Comparison of ENCODE assay signal across 1 cellular context in genomic region chr3:124620600-124621063, GRCh38.
TF ChIP-seq lines count a peak whose summit lies in the region.

No MANE protein-coding gene starts in this region.

TF ChIP-seq in K562, 482 proteins besides CTCF, POLR2A, EP300 and RAD21 (continued from another document and continues in another):
- no peak for TF ChIP-seq TCF15 (CRISPR knock-in tag; IDR thresholded peaks at IDR 0.05)
- TF ChIP-seq MAFF (IDR thresholded peaks at IDR 0.05; ENCODE audit: low read length) = peak; percentile 83
- no peak for TF ChIP-seq ZNF134 (CRISPR knock-in tag; conservative IDR thresholded peaks at IDR 0.05)
- TF ChIP-seq E2F3 (CRISPR knock-in tag; IDR thresholded peaks at IDR 0.05) = no peak
- TF ChIP-seq BCL6 (CRISPR knock-in tag; IDR thresholded peaks at IDR 0.05) = no peak
- no peak for TF ChIP-seq ZFPM2 (CRISPR knock-in tag; IDR thresholded peaks at IDR 0.05)
- no peak for TF ChIP-seq BRD9 (IDR thresholded peaks at IDR 0.05; ENCODE audit: low read depth, partially characterized antibody)
- TF ChIP-seq ZNF586 (CRISPR knock-in tag; conservative IDR thresholded peaks at IDR 0.05) = no peak
- TF ChIP-seq COPS2 (conservative IDR thresholded peaks at IDR 0.05) = no peak
- no peak for TF ChIP-seq NR4A1 (CRISPR knock-in tag; IDR thresholded peaks at IDR 0.05)
- 0 out of 2 replicates have a peak, but pooled peaks have one; percentile 39 for TF ChIP-seq NR4A1 (tag; IDR thresholded peaks at IDR 0.05)
- no peak for TF ChIP-seq ZKSCAN3 (CRISPR knock-in tag; IDR thresholded peaks at IDR 0.05)
- no peak for TF ChIP-seq ZNF707 (CRISPR knock-in tag; conservative IDR thresholded peaks at IDR 0.05)
- TF ChIP-seq ZNF830 (CRISPR knock-in tag; IDR thresholded peaks at IDR 0.05) = no peak
- TF ChIP-seq CREM (IDR thresholded peaks at IDR 0.05; ENCODE audit: low read depth) = peak; percentile 62; the same call in 1 of the 2 replicates
- TF ChIP-seq TCF7L2 (IDR thresholded peaks at IDR 0.05; ENCODE audit: low read depth, low read length) = no peak
- TF ChIP-seq KLF13 (tag; IDR thresholded peaks at IDR 0.05; ENCODE audit: borderline replicate concordance, low read depth) = no peak
- no peak for TF ChIP-seq FOXA3 (CRISPR knock-in tag; conservative IDR thresholded peaks at IDR 0.05 in 1 of 2, IDR thresholded peaks at IDR 0.05 in 1 of 2)
- peak; percentile 86 for TF ChIP-seq CXXC5 (CRISPR knock-in tag; IDR thresholded peaks at IDR 0.05)
- no peak for TF ChIP-seq RBM34 (IDR thresholded peaks at IDR 0.05; ENCODE audit: borderline replicate concordance, insufficient read depth, low read length)
- no peak for TF ChIP-seq PATZ1 (CRISPR knock-in tag; IDR thresholded peaks at IDR 0.05; ENCODE audit: borderline replicate concordance)
- TF ChIP-seq ATF1 (CRISPR knock-in tag; IDR thresholded peaks at IDR 0.05) = no peak
- TF ChIP-seq ATF1 (tag; IDR thresholded peaks at IDR 0.05) = 0 out of 2 replicates have a peak, but pooled peaks have one; percentile 22
- TF ChIP-seq PCBP2 (IDR thresholded peaks at IDR 0.05; ENCODE audit: low read depth, low read length, poor library complexity, severe bottlenecking) = no peak
- TF ChIP-seq POU5F1 (IDR thresholded peaks at IDR 0.05; ENCODE audit: borderline replicate concordance, low read depth, low read length, partially characterized antibody) = no peak
- peak; percentile 85 for TF ChIP-seq ZNF316 (IDR thresholded peaks at IDR 0.05)
- TF ChIP-seq PRDM10 (IDR thresholded peaks at IDR 0.05; ENCODE audit: partially characterized antibody) = no peak
- TF ChIP-seq ZNF785 (CRISPR knock-in tag; IDR thresholded peaks at IDR 0.05) = no peak
- no peak for TF ChIP-seq U2AF1 (optimal IDR thresholded peaks at IDR 0.05; ENCODE audit: low read depth, low read length)
- TF ChIP-seq MCM2 (IDR thresholded peaks at IDR 0.05; ENCODE audit: low read depth) = no peak
- no peak for TF ChIP-seq ZBTB9 (CRISPR knock-in tag; IDR thresholded peaks at IDR 0.05)
- TF ChIP-seq ARNT (IDR thresholded peaks at IDR 0.05) = no peak
- no peak for TF ChIP-seq ZNF274 (IDR thresholded peaks at IDR 0.05; ENCODE audit: borderline replicate concordance, low read depth, low read length)
- peak; percentile 90 for TF ChIP-seq SMARCC2 (IDR thresholded peaks at IDR 0.05; ENCODE audit: low read depth)
- TF ChIP-seq GATAD2A (IDR thresholded peaks at IDR 0.05) = no peak
- TF ChIP-seq CBX1 (IDR thresholded peaks at IDR 0.05; ENCODE audit: low read depth) = no peak
- TF ChIP-seq RFX7 (CRISPR knock-in tag; IDR thresholded peaks at IDR 0.05) = no peak
- TF ChIP-seq ZNF263 (CRISPR knock-in tag; IDR thresholded peaks at IDR 0.05; ENCODE audit: borderline replicate concordance) = no peak
- TF ChIP-seq HDAC2 (IDR thresholded peaks at IDR 0.05) = 0 out of 2 replicates have a peak, but pooled peaks have one; percentile 34
- no peak for TF ChIP-seq ZNF668 (CRISPR knock-in tag; IDR thresholded peaks at IDR 0.05)
- TF ChIP-seq PHB (CRISPR knock-in tag; IDR thresholded peaks at IDR 0.05) = no peak
- peak; percentile 91 for TF ChIP-seq LEF1 (IDR thresholded peaks at IDR 0.05)
- TF ChIP-seq ZKSCAN8 (CRISPR knock-in tag; IDR thresholded peaks at IDR 0.05) = no peak
- TF ChIP-seq SIX5 (IDR thresholded peaks at IDR 0.05; ENCODE audit: borderline replicate concordance in 1 of 2, insufficient read depth in 1 of 2, low read depth in 1 of 2, low read length in 2 of 2) = no peak
- TF ChIP-seq TRIM28 (IDR thresholded peaks at IDR 0.05) = no peak
- no peak for TF ChIP-seq HEY1 (CRISPR knock-in tag; IDR thresholded peaks at IDR 0.05; ENCODE audit: borderline replicate concordance)
- TF ChIP-seq MCM7 (IDR thresholded peaks at IDR 0.05) = no peak
- peak; percentile 88 for TF ChIP-seq TBP (optimal IDR thresholded peaks at IDR 0.05; ENCODE audit: low read depth, low read length)
- TF ChIP-seq MAZ (CRISPR knock-in tag; conservative IDR thresholded peaks at IDR 0.05 in 1 of 2, IDR thresholded peaks at IDR 0.05 in 1 of 2) = peak; percentile 41 to 75; a peak in 2 of 4 replicates
- peak; percentile 45; the same call in 1 of the 2 replicates for TF ChIP-seq EHMT2 (IDR thresholded peaks at IDR 0.05)
- TF ChIP-seq RBM25 (IDR thresholded peaks at IDR 0.05; ENCODE audit: low read depth, low read length, severe bottlenecking) = no peak
- no peak for TF ChIP-seq MAX (CRISPR knock-in tag; IDR thresholded peaks at IDR 0.05)
- TF ChIP-seq ZNF766 (CRISPR knock-in tag; conservative IDR thresholded peaks at IDR 0.05) = peak; percentile 64
- TF ChIP-seq MIER1 (IDR thresholded peaks at IDR 0.05; ENCODE audit: low read depth) = no peak
- no peak for TF ChIP-seq ZBTB49 (CRISPR knock-in tag; IDR thresholded peaks at IDR 0.05; ENCODE audit: borderline replicate concordance)
- no peak for TF ChIP-seq SRSF3 (IDR thresholded peaks at IDR 0.05; ENCODE audit: insufficient read depth, low read length)
- TF ChIP-seq NFXL1 (CRISPR knock-in tag; IDR thresholded peaks at IDR 0.05) = no peak
- no peak for TF ChIP-seq E2F6 (IDR thresholded peaks at IDR 0.05; ENCODE audit: borderline replicate concordance in 1 of 2, extremely low read depth in 1 of 2, insufficient read depth in 1 of 2, insufficient read length in 1 of 2, low read depth in 1 of 2, low read length in 1 of 2, poor library complexity in 1 of 2, severe bottlenecking in 1 of 2)
- no peak for TF ChIP-seq ZNF764 (CRISPR knock-in tag; IDR thresholded peaks at IDR 0.05; ENCODE audit: low read depth)
- TF ChIP-seq SUPT5H (IDR thresholded peaks at IDR 0.05) = no peak
